In the genomic region with DNA sequence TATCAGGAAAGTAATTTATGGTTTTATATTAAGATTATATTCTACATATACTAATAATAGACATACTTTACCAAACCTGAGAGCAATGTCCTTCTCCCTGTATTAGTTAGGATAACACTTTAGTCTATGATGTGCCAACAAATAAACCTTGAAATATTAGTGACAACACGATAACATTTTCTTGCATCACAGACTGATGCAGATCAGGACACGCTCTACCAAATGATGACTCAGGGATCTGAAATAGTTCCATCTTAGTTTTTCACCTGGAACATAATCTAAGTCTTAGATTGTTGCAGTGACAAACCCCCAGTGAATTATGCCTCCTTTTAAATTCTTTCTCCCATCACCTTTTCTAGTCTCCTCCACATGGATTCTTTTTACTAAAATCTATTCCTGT, we compare ENCODE assay signal across 19 cellular contexts.
"Had no signal": no experiment of that assay in that cellular context is flagged by ENCODE, and none has a peak within 500 bp of the region (broad histone marks: within the 10 kb centered on the region; RNA-seq: fewer than 3 reads in every experiment).

No MANE protein-coding gene starts in this region.

- H3K27me3 ChIP-seq: MG63 had no signal

- H3K9me3 ChIP-seq: MG63, SK-N-SH had no signal

- DNase-seq: KBM-7, MG63, NCI-H1092, NCI-H1105 treated with DMSO at 0.1 percent for 48 hours, NCI-H1417 treated with DMSO at 0.1 percent for 48 hours, NCI-H146, NCI-H1694 treated with DMSO at 0.1 percent for 48 hours, NCI-H1930, NCI-H2081, NCI-H2107, NCI-H226, NCI-H446, NCI-H510A, NCI-H524 treated with DMSO at 0.1 percent for 48 hours, NCI-H69, NCI-H774, RPMI8226, SHP77, SK-N-SH had no signal

- H3K36me3 ChIP-seq: MG63 had no signal

- H3K4me3 ChIP-seq: MG63 had no signal
